27 cellular contexts compared by ENCODE assay signal in genomic region chr15:28947241-28947674, GRCh38.
DNase-seq lines count a peak whose midpoint lies in the region; ATAC-seq, FAIRE-seq and TF ChIP-seq lines count a peak whose summit lies in the region.
"Had no signal": no experiment of that assay in that cellular context is flagged by ENCODE, and none has a peak within 500 bp of the region (broad histone marks: within the 10 kb centered on the region; RNA-seq: fewer than 3 reads in every experiment).

No MANE protein-coding gene starts in this region.

- peak; percentile 40 for FAIRE-seq in bronchial epithelial cell (lab: Jason Lieb, UNC)
- FAIRE-seq: endothelial cell of umbilical vein, GM12878, GM19239 had no signal

- H4K8ac ChIP-seq in mesendoderm (ENCODE audit: low read depth, low read length): no peak overlapping the region

- H2BK5ac ChIP-seq in mesendoderm (ENCODE audit: low read length): no peak overlapping the region

- H4K5ac ChIP-seq in mesendoderm (ENCODE audit: low read length): no peak overlapping the region

- no peak overlapping the region for H3K4me2 ChIP-seq in mesendoderm (ENCODE audit: low read length)
- H3K4me2 ChIP-seq: neural progenitor cell, smooth muscle cell had no signal

- no peak overlapping the region for H3K27ac Mint-ChIP-seq in activated CD4-positive, alpha-beta T cell treated with anti-CD3 and anti-CD28 coated beads, Interleukin-2, amount 10 ng/mL, durations not matched to agents 7 days and 5 days
- H3K27ac Mint-ChIP-seq: activated CD4-positive, alpha-beta memory T cell treated with anti-CD3 and anti-CD28 coated beads for 36 hours; activated T-cell treated with anti-CD3 and anti-CD28 coated beads, Interleukin-2, amount 50 U/mL, for 72 hours; mesothelial cell of epicardium; neural progenitor cell; stimulated activated naive B cell treated with anti-CD40 and anti-IgM and Interleukin-4, amounts not matched to agents 10 μg/mL and 1 μg/mL and 100 μg/mL, for 72 hours had no signal

- peak; percentile 69 for DNase-seq in cardiac septum (ENCODE audit: low spot score)
- no peak for DNase-seq in right cardiac atrium
- DNase-seq in bronchial epithelial cell (ENCODE audit: low read depth): no peak
- no peak for DNase-seq in mesendoderm
- DNase-seq in thyroid gland: peak; percentile 86 to 88
- DNase-seq in activated CD4-positive, alpha-beta T cell treated with anti-CD3 and anti-CD28 coated beads, Interleukin-2, amount 10 ng/mL, durations not matched to agents 7 days and 5 days: no peak
- no peak for DNase-seq in NCI-H1930 (lab: John Stamatoyannopoulos, UW)
- no peak for DNase-seq in COLO829 (ENCODE audit: low spot score)
- DNase-seq: activated CD4-positive, alpha-beta memory T cell treated with anti-CD3 and anti-CD28 coated beads for 36 hours; activated T-cell treated with anti-CD3 and anti-CD28 coated beads, Interleukin-2, amount 50 U/mL, for 72 hours; KG1; left cardiac atrium; NCI-H187 treated with DMSO at 0.1 percent for 48 hours; NCI-H2227 treated with DMSO at 0.1 percent for 48 hours; NCI-H774; stimulated activated CD4-positive, alpha-beta T cell treated with anti-CD3 and anti-CD28 coated beads, Interleukin-2, amount 100 ng/mL, for 48 hours; stimulated activated naive B cell treated with anti-CD40 and anti-IgM and Interleukin-4, amounts not matched to agents 10 μg/mL and 1 μg/mL and 100 μg/mL, for 72 hours; testis; WERI-Rb-1 had no signal

- no peak overlapping the region for H2BK15ac ChIP-seq in mesendoderm (replicated peaks; ENCODE audit: low read depth)

- peak overlapping the region; percentile 45 for H3K23ac ChIP-seq in mesendoderm (ENCODE audit: low read length)

- H3K27me3 ChIP-seq in right cardiac atrium (ENCODE audit: control insufficient read depth, insufficient read depth) (no peaks in the 10 kb centered on the region), bronchial epithelial cell (ENCODE audit: control insufficient read depth, insufficient read depth, low read length) (no peaks in the 10 kb centered on the region), mesendoderm (ENCODE audit: insufficient read depth, low read length, poor library complexity) (no peaks in the 10 kb centered on the region), thyroid gland (no peaks in the 10 kb centered on the region)
- H3K27me3 ChIP-seq: neural progenitor cell, testis had no signal

- H2AK5ac ChIP-seq in mesendoderm (ENCODE audit: low read length): no peak overlapping the region

- TF ChIP-seq POLR2A in thyroid gland (IDR thresholded peaks at IDR 0.05): no peak

- POLR2A ChIA-PET in activated CD4-positive, alpha-beta T cell treated with anti-CD3 and anti-CD28 coated beads, Interleukin-2, amount 10 ng/mL, durations not matched to agents 7 days and 5 days (lab: Charles Lee): no interaction called here

- no peaks in the 10 kb centered on the region for H3K79me2 ChIP-seq in mesendoderm (ENCODE audit: control insufficient read depth, insufficient read depth, low read length)

- no peaks in the 10 kb centered on the region for H3K9me3 Mint-ChIP-seq in activated CD4-positive, alpha-beta T cell treated with anti-CD3 and anti-CD28 coated beads, Interleukin-2, amount 10 ng/mL, durations not matched to agents 7 days and 5 days
- H3K9me3 Mint-ChIP-seq: activated CD4-positive, alpha-beta memory T cell treated with anti-CD3 and anti-CD28 coated beads for 36 hours; activated T-cell treated with anti-CD3 and anti-CD28 coated beads, Interleukin-2, amount 50 U/mL, for 72 hours; stimulated activated naive B cell treated with anti-CD40 and anti-IgM and Interleukin-4, amounts not matched to agents 10 μg/mL and 1 μg/mL and 100 μg/mL, for 72 hours had no signal

- TF ChIP-seq CTCF in bronchial epithelial cell (IDR thresholded peaks at IDR 0.05; ENCODE audit: insufficient read depth, low read length, severe bottlenecking) (no peak), thyroid gland (IDR thresholded peaks at IDR 0.05) (no peak)

- H3K4ac ChIP-seq in mesendoderm (ENCODE audit: low read depth, low read length): no peak overlapping the region

- no peaks in the 10 kb centered on the region for H3K79me1 ChIP-seq in mesendoderm (ENCODE audit: low read length)

- H3K9ac ChIP-seq in mesendoderm (ENCODE audit: low read length): no peak overlapping the region
- H3K9ac ChIP-seq: neural progenitor cell had no signal

- H3K4me1 ChIP-seq in right cardiac atrium (ENCODE audit: control insufficient read depth, insufficient read depth, low read length) (no peaks in the 10 kb centered on the region), mesendoderm (ENCODE audit: control insufficient read depth, low read depth, low read length) (no peaks in the 10 kb centered on the region), thyroid gland (no peaks in the 10 kb centered on the region)
- H3K4me1 ChIP-seq: neural progenitor cell, testis had no signal

- no peak overlapping the region for H2BK120ac ChIP-seq in mesendoderm (ENCODE audit: low read depth, low read length)

- WGBS in right cardiac atrium: 90% methylated on average over 7 of the region's 7 CpGs
- no CpG with 5 or more reads among the region's 7 CpGs for WGBS in mesendoderm (ENCODE audit: extremely low coverage, insufficient coverage, low lambda C conversion rate)
- 64 to 65% methylated on average over 6 to 7 of the region's 7 CpGs for WGBS in thyroid gland, 2 donors

- intact Hi-C loops in cardiac septum (cut with DNase I): no loop called here
- intact Hi-C loops in right cardiac atrium (cut with DNase I): no loop called here
- intact Hi-C loops in thyroid gland (cut with DNase I): no loop called here

- H3K4me3 ChIP-seq in right cardiac atrium (ENCODE audit: low read length): no peak overlapping the region
- no peak overlapping the region for H3K4me3 ChIP-seq in bronchial epithelial cell (ENCODE audit: low read depth, low read length)
- no peak overlapping the region for H3K4me3 ChIP-seq in mesendoderm (ENCODE audit: low read length)
- H3K4me3 ChIP-seq in thyroid gland (replicated peaks in 1 of 3): no peak overlapping the region
- H3K4me3 ChIP-seq: GM12878, neural progenitor cell, smooth muscle cell, testis had no signal

- H3K36me3 Mint-ChIP-seq in activated CD4-positive, alpha-beta T cell treated with anti-CD3 and anti-CD28 coated beads, Interleukin-2, amount 10 ng/mL, durations not matched to agents 7 days and 5 days (ENCODE audit: low read depth): peaks cover 15% of the 10 kb centered on the region
- H3K36me3 Mint-ChIP-seq: CD14-positive monocyte; stimulated activated naive B cell treated with anti-CD40 and anti-IgM and Interleukin-4, amounts not matched to agents 10 μg/mL and 1 μg/mL and 100 μg/mL, for 72 hours had no signal

- H3K4me3 Mint-ChIP-seq in activated CD4-positive, alpha-beta T cell treated with anti-CD3 and anti-CD28 coated beads, Interleukin-2, amount 10 ng/mL, durations not matched to agents 7 days and 5 days: no peak overlapping the region
- H3K4me3 Mint-ChIP-seq: activated CD4-positive, alpha-beta memory T cell treated with anti-CD3 and anti-CD28 coated beads for 36 hours; brain; CD14-positive monocyte; mesothelial cell of epicardium; neural progenitor cell; stimulated activated naive B cell treated with anti-CD40 and anti-IgM and Interleukin-4, amounts not matched to agents 10 μg/mL and 1 μg/mL and 100 μg/mL, for 72 hours had no signal

- H3K18ac ChIP-seq in mesendoderm (ENCODE audit: low read length): no peak overlapping the region

- no peak overlapping the region for H3K27ac ChIP-seq in right cardiac atrium (ENCODE audit: low read length)
- H3K27ac ChIP-seq in mesendoderm (ENCODE audit: low read depth, low read length): no peak overlapping the region
- H3K27ac ChIP-seq in thyroid gland: peak overlapping the region in 1 of 3 donors; percentile 41
- H3K27ac ChIP-seq: neural progenitor cell, testis, WERI-Rb-1 had no signal

- H3K9me3 ChIP-seq in right cardiac atrium (ENCODE audit: control insufficient read depth, low read length) (no peaks in the 10 kb centered on the region), thyroid gland (no peaks in the 10 kb centered on the region)
- H3K9me3 ChIP-seq: testis had no signal

- H3K4me1 Mint-ChIP-seq in activated CD4-positive, alpha-beta T cell treated with anti-CD3 and anti-CD28 coated beads, Interleukin-2, amount 10 ng/mL, durations not matched to agents 7 days and 5 days: peaks cover 44% of the 10 kb centered on the region
- H3K4me1 Mint-ChIP-seq: mesothelial cell of epicardium had no signal

- H3K36me3 ChIP-seq in bronchial epithelial cell (ENCODE audit: control insufficient read depth, insufficient read depth, low read length) (no peaks in the 10 kb centered on the region), mesendoderm (ENCODE audit: control insufficient read depth, insufficient read depth, low read length) (no peaks in the 10 kb centered on the region), thyroid gland (no peaks in the 10 kb centered on the region)
- H3K36me3 ChIP-seq: neural progenitor cell, WERI-Rb-1 had no signal

- CTCF ChIA-PET in activated CD4-positive, alpha-beta T cell treated with anti-CD3 and anti-CD28 coated beads, Interleukin-2, amount 10 ng/mL, durations not matched to agents 7 days and 5 days (lab: Charles Lee): interaction anchor here (1.2 kb wide), 1 partner anchor 8 kb away, joined by 3 read pairs; no protein-coding TSS in a partner anchor

- ATAC-seq in right cardiac atrium: no peak
- ATAC-seq: activated T-cell treated with anti-CD3 and anti-CD28 coated beads, Interleukin-2, amount 50 U/mL, for 72 hours; GM12878; left cardiac atrium; stimulated activated naive B cell treated with anti-CD40 and anti-IgM and Interleukin-4, amounts not matched to agents 10 μg/mL and 1 μg/mL and 100 μg/mL, for 72 hours had no signal

- H3K56ac ChIP-seq in mesendoderm (ENCODE audit: low read length): no peak overlapping the region

- H3K27me3 Mint-ChIP-seq in activated CD4-positive, alpha-beta T cell treated with anti-CD3 and anti-CD28 coated beads, Interleukin-2, amount 10 ng/mL, durations not matched to agents 7 days and 5 days: peaks cover 4% of the 10 kb centered on the region
- H3K27me3 Mint-ChIP-seq: activated CD4-positive, alpha-beta memory T cell treated with anti-CD3 and anti-CD28 coated beads for 36 hours; brain had no signal

Comparison
In these comparisons a context has a peak if more than half of its experiments do, and no peak if none do; other contexts are left out.
1. DNase-seq: peak in cardiac septum (single experiment) and thyroid gland (2 of 2); none in right cardiac atrium (0 of 3), bronchial epithelial cell (single experiment), mesendoderm (single experiment), activated CD4-positive, alpha-beta T cell treated with anti-CD3 and anti-CD28 coated beads, Interleukin-2, amount 10 ng/mL, durations not matched to agents 7 days and 5 days (single experiment), NCI-H1930 (0 of 2) and COLO829 (single experiment).